Comparison of ENCODE assay signal across 18 cellular contexts in the genomic region with DNA sequence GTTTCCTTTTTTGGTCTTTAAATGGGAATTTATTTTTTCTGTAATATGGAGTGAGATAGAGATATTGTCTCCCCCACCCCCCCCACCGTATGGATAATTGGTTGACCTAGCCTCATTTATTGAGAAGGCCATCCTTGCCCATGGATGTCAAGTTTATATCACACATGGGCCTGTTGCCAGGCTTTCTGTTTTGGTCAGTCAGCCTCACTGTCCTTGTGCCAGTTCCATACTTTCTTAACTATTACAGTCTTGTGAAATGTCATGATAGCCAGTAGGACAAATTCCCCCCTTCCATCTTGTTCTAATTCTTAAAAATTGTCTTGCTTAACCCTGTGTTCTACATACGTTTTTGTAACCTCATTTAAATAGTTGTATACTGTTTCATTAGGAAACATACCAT.
"Had no signal": no experiment of that assay in that cellular context is flagged by ENCODE, and none has a peak within 500 bp of the region (broad histone marks: within the 10 kb centered on the region; RNA-seq: fewer than 3 reads in every experiment).

No MANE protein-coding gene starts in this region.

- H3K36me3 ChIP-seq: colonic mucosa, neural progenitor cell, right atrium auricular region had no signal

- H3K4me1 ChIP-seq: body of pancreas, colonic mucosa, neural progenitor cell had no signal

- H3K4me1 Mint-ChIP-seq: neural progenitor cell had no signal

- H3K4me3 Mint-ChIP-seq: activated CD4-positive, alpha-beta T cell treated with anti-CD3 and anti-CD28 coated beads, Interleukin-2, amount 10 ng/mL, durations not matched to agents 7 days and 5 days; memory B cell; neural progenitor cell; T-cell; type B pancreatic cell had no signal

- H3K9me3 Mint-ChIP-seq: activated CD4-positive, alpha-beta T cell treated with anti-CD3 and anti-CD28 coated beads, Interleukin-2, amount 10 ng/mL, durations not matched to agents 7 days and 5 days; memory B cell; neural progenitor cell; T-cell had no signal

- H3K27ac ChIP-seq: body of pancreas, colonic mucosa, neural progenitor cell, stomach, testis had no signal

- FAIRE-seq: endometrium had no signal

- DNase-seq: activated CD4-positive, alpha-beta T cell treated with anti-CD3 and anti-CD28 coated beads, Interleukin-2, amount 10 ng/mL, durations not matched to agents 7 days and 5 days; activated effector memory CD4-positive, alpha-beta T cell treated with anti-CD3 and anti-CD28 coated beads, Interleukin-2, amount 50 U/mL, for 16 hours; activated naive CD4-positive, alpha-beta T cell treated with anti-CD3 and anti-CD28 coated beads, Interleukin-2, amount 50 U/mL, for 16 hours; amygdala; body of pancreas; caudate nucleus; colonic mucosa; erythroblast; stomach; T-cell; T1000; testis had no signal

- H3K4me3 ChIP-seq: body of pancreas, colonic mucosa, neural progenitor cell, right atrium auricular region, stomach, testis had no signal

- H3K27me3 Mint-ChIP-seq: activated CD4-positive, alpha-beta T cell treated with anti-CD3 and anti-CD28 coated beads, Interleukin-2, amount 10 ng/mL, durations not matched to agents 7 days and 5 days; memory B cell; progenitor cell of endocrine pancreas; T-cell; type B pancreatic cell had no signal

- H3K27me3 ChIP-seq: body of pancreas, colonic mucosa, neural progenitor cell, right atrium auricular region, stomach, testis had no signal

- H3K27ac Mint-ChIP-seq: activated CD4-positive, alpha-beta T cell treated with anti-CD3 and anti-CD28 coated beads, Interleukin-2, amount 10 ng/mL, durations not matched to agents 7 days and 5 days; memory B cell; neural progenitor cell; progenitor cell of endocrine pancreas; T-cell; type B pancreatic cell had no signal

- H3K9me3 ChIP-seq: body of pancreas, colonic mucosa, right atrium auricular region, stomach, testis had no signal
